In the genomic region with DNA sequence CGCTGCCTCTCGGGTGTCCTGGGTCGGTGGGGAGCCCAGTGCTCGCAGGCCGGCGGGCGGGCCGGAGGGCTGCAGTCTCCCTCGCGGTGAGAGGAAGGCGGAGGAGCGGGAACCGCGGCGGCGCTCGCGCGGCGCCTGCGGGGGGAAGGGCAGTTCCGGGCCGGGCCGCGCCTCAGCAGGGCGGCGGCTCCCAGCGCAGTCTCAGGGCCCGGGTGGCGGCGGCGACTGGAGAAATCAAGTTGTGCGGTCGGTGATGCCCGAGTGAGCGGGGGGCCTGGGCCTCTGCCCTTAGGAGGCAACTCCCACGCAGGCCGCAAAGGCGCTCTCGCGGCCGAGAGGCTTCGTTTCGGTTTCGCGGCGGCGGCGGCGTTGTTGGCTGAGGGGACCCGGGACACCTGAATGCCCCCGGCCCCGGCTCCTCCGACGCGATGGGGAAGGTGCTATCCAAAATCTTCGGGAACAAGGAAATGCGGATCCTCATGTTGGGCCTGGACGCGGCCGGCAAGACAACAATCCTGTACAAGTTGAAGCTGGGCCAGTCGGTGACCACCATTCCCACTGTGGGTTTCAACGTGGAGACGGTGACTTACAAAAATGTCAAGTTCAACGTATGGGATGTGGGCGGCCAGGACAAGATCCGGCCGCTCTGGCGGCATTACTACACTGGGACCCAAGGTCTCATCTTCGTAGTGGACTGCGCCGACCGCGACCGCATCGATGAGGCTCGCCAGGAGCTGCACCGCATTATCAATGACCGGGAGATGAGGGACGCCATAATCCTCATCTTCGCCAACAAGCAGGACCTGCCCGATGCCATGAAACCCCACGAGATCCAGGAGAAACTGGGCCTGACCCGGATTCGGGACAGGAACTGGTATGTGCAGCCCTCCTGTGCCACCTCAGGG, we compare ENCODE assay signal across 8 cellular contexts. TPM values are rescaled to one million over a fixed set of nuclear protein-coding genes. Genes with fewer than 3 reads are reported as not detected.
DNase-seq lines count a peak whose midpoint lies in the region; ATAC-seq and TF ChIP-seq lines count a peak whose summit lies in the region.

No MANE protein-coding gene starts in this region.

- H3K27ac ChIP-seq in neutrophil (peak overlapping the region; percentile 99), thymus (ENCODE audit: low read depth) (peak overlapping the region; percentile 99)

- no peaks in the 10 kb centered on the region for H3K27me3 ChIP-seq in neutrophil
- no peaks in the 10 kb centered on the region for H3K27me3 ChIP-seq in thymus (ENCODE audit: control insufficient read depth, insufficient read depth)

- peaks cover 31% of the 10 kb centered on the region for H3K4me1 Mint-ChIP-seq in activated T-cell treated with anti-CD3 and anti-CD28 coated beads, Interleukin-2, amount 50 U/mL, for 72 hours (ENCODE audit: low read depth)

- TF ChIP-seq CTCF in fibroblast of pulmonary artery (IDR thresholded peaks at IDR 0.05; ENCODE audit: low read length, missing control alignments) (no peak), neutrophil (IDR thresholded peaks at IDR 0.05) (no peak)

- H3K4me1 ChIP-seq in neutrophil (ENCODE audit: control insufficient read depth in 1 of 2, insufficient read depth in 1 of 2, low read depth in 1 of 2, low read length in 1 of 2) (peaks cover 39 to 53% of the 10 kb centered on the region in 2 experiments), thymus (ENCODE audit: control insufficient read depth, insufficient read depth, low read length) (peaks cover 4% of the 10 kb centered on the region)

- H3K36me3 Mint-ChIP-seq in activated T-cell treated with anti-CD3 and anti-CD28 coated beads, Interleukin-2, amount 50 U/mL, for 72 hours (ENCODE audit: insufficient read depth in 2 of 2): peaks cover 33 to 58% of the 10 kb centered on the region in 2 donors

- peak overlapping the region; percentile 100 for H3K27ac Mint-ChIP-seq in activated T-cell treated with anti-CD3 and anti-CD28 coated beads, Interleukin-2, amount 50 U/mL, for 72 hours

- DNase-seq in NCI-H2196 (lab: John Stamatoyannopoulos, UW; ENCODE audit: unreplicated experiment) (peak; percentile 53), NCI-H2196 treated with DMSO at 0.1 percent for 48 hours (lab: John Stamatoyannopoulos, UW; ENCODE audit: unreplicated experiment) (no peak), NCI-H526 treated with DMSO at 0.1 percent for 48 hours (lab: John Stamatoyannopoulos, UW) (peak; percentile 68), fibroblast of pulmonary artery (ENCODE audit: low read depth) (peak; percentile 54)
- DNase-seq in activated T-cell treated with anti-CD3 and anti-CD28 coated beads, Interleukin-2, amount 50 U/mL, for 72 hours: peak; percentile 89 to 93

- WGBS in thymus: under 1% methylated on average over 85 of the region's 85 CpGs

- H3K9me3 ChIP-seq in neutrophil: no peaks in the 10 kb centered on the region
- H3K9me3 ChIP-seq in thymus (ENCODE audit: control insufficient read depth): no peaks in the 10 kb centered on the region

- H3K27me3 Mint-ChIP-seq in activated T-cell treated with anti-CD3 and anti-CD28 coated beads, Interleukin-2, amount 50 U/mL, for 72 hours (ENCODE audit: low read depth): no peaks in the 10 kb centered on the region

- H3K9me3 Mint-ChIP-seq in activated T-cell treated with anti-CD3 and anti-CD28 coated beads, Interleukin-2, amount 50 U/mL, for 72 hours: no peaks in the 10 kb centered on the region

- peak; percentile 41 for ATAC-seq in HG02852 (IDR thresholded peaks at IDR 0.05; ENCODE audit: unreplicated experiment)
- peak; percentile 56 to 70 for ATAC-seq in activated T-cell treated with anti-CD3 and anti-CD28 coated beads, Interleukin-2, amount 50 U/mL, for 72 hours (replicated peaks in 1 of 2)

- H3K4me3 Mint-ChIP-seq in activated T-cell treated with anti-CD3 and anti-CD28 coated beads, Interleukin-2, amount 50 U/mL, for 72 hours: peak overlapping the region; percentile 93 to 97

- H3K36me3 ChIP-seq in neutrophil (peaks cover 24% of the 10 kb centered on the region), thymus (ENCODE audit: control insufficient read depth, insufficient read depth) (peaks cover 6% of the 10 kb centered on the region)

- H3K4me3 ChIP-seq in fibroblast of pulmonary artery (replicated peaks; ENCODE audit: low read depth, low read length) (peak overlapping the region; percentile 93), neutrophil (ENCODE audit: low read depth in 1 of 2, low read length in 1 of 2) (peak overlapping the region; percentile 90 to 98), thymus (ENCODE audit: low read length) (peak overlapping the region; percentile 85)

RNA-seq across cellular contexts. Expression of a gene that starts 0.7 kb away (rescaled TPM):
- 100 to 1,000 TPM; 218 to 219 TPM for total RNA-seq in activated T-cell treated with anti-CD3 and anti-CD28 coated beads, Interleukin-2, amount 50 U/mL, for 72 hours
- polyA plus RNA-seq in thymus: 72.0 TPM

RNA-seq across cellular contexts. Expression of a gene that starts 41.0 kb away (rescaled TPM):
- 10 to 100 TPM; 68.8 to 71.7 TPM for total RNA-seq in activated T-cell treated with anti-CD3 and anti-CD28 coated beads, Interleukin-2, amount 50 U/mL, for 72 hours
- polyA plus RNA-seq in thymus: 58.1 TPM
